ENCODE assay signal across 18 cellular contexts in the genomic region with DNA sequence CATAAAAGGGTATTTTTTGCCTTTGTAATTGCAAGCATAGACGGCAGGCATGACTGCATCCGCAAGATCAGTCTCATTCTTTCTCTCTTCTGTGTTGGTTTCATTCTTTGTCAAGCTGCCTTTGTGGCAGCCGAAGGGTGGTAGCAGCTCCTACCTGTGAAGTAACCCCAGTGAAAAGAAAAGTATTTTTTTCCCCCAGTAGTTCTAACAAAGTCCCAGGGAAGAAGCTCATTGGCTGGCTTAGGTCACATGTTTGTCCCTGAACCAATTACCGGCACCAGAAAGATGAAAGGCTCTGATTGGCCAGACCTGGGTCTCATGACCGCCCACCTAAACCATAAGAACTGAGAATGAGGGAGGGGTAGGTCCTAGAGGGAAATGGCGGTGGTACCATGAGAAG.
DNase-seq lines count a peak whose midpoint lies in the region; ATAC-seq, FAIRE-seq and TF ChIP-seq lines count a peak whose summit lies in the region.
"Had no signal": no experiment of that assay in that cellular context is flagged by ENCODE, and none has a peak within 500 bp of the region (broad histone marks: within the 10 kb centered on the region; RNA-seq: fewer than 3 reads in every experiment).

No MANE protein-coding gene starts in this region.

- H3K36me3 Mint-ChIP-seq in glutamatergic neuron (ENCODE audit: unreplicated experiment) = peaks cover 6% of the 10 kb centered on the region

- FAIRE-seq in GM12891 (lab: Jason Lieb, UNC) = no peak

- peaks cover 57% of the 10 kb centered on the region for H3K4me1 Mint-ChIP-seq in glutamatergic neuron (ENCODE audit: low read depth, unreplicated experiment)

- DNase-seq in activated CD4-positive, CD25-positive, alpha-beta regulatory T cell (lab: John Stamatoyannopoulos, UW) = no peak
- DNase-seq in RWPE1 (ENCODE audit: low spot score) = peak; percentile 38
- DNase-seq in glutamatergic neuron = no peak
- peak; percentile 40 to 47 for DNase-seq in stimulated activated CD4-positive, alpha-beta T cell treated with anti-CD3 and anti-CD28 coated beads, Interleukin-4, amount 100 ng/mL, for 48 hours (ENCODE audit: low read depth in 2 of 2)
- DNase-seq in GM12891 (ENCODE audit: insufficient read length, low spot score) = no peak
- no peak for DNase-seq in DMS53 treated with DMSO at 0.1 percent for 48 hours (lab: John Stamatoyannopoulos, UW; ENCODE audit: unreplicated experiment)
- DNase-seq: 8988T; activated CD8-positive, alpha-beta memory T cell treated with anti-CD3 and anti-CD28 coated beads for 24 hours; DMS79 treated with DMSO at 0.1 percent for 48 hours; effector memory CD4-positive, alpha-beta T cell; left lung; NCI-H1436 treated with DMSO at 0.1 percent for 48 hours; NCI-H446 treated with DMSO at 0.1 percent for 48 hours; SIG-M5 had no signal

- peak; percentile 97 to 99 for ATAC-seq in activated CD4-positive, CD25-positive, alpha-beta regulatory T cell treated with anti-CD3 and anti-CD28 coated beads, Interleukin-2, amount 50 U/mL, for 24 hours
- ATAC-seq in HG02610 (IDR thresholded peaks at IDR 0.05; ENCODE audit: unreplicated experiment) = no peak
- ATAC-seq: left lung had no signal

- CTCF ChIA-PET in RWPE1 (lab: Yijun Ruan, JAX) = interaction anchor here (0.6 to 0.8 kb wide), 2 partner anchors 106 to 390 kb away, joined by 3 read pairs; no protein-coding TSS in a partner anchor

- peak overlapping the region; percentile 28 for H3K27ac Mint-ChIP-seq in glutamatergic neuron (ENCODE audit: unreplicated experiment)

- POLR2A ChIA-PET in RWPE1 (lab: Yijun Ruan, JAX; ENCODE audit: low non-redundant PET) = no interaction called here

- peaks cover 5% of the 10 kb centered on the region for H3K9me3 Mint-ChIP-seq in glutamatergic neuron (ENCODE audit: unreplicated experiment)

- H3K27me3 Mint-ChIP-seq in glutamatergic neuron (ENCODE audit: unreplicated experiment) = peaks cover 13% of the 10 kb centered on the region

- TF ChIP-seq CTCF in RWPE1 (conservative IDR thresholded peaks at IDR 0.05; ENCODE audit: low read depth) (no peak), glutamatergic neuron (IDR thresholded peaks at IDR 0.05; ENCODE audit: partially characterized antibody, unreplicated experiment) (no peak)

- no peak for TF ChIP-seq POLR2A in GM12891 (IDR thresholded peaks at IDR 0.05; ENCODE audit: low read depth, low read length)

- H3K4me3 Mint-ChIP-seq in glutamatergic neuron (ENCODE audit: unreplicated experiment) = no peak overlapping the region

- H3K27ac ChIP-seq in RWPE1 = no peak overlapping the region
- H3K27ac ChIP-seq: BLaER1 treated with 17β-estradiol and CSF1 and Interleukin-3, amounts not matched to agents 10 nM and 100 nM; left lung; tibial nerve had no signal

TF ChIP-seq in GM12891, 5 proteins besides CTCF, POLR2A, EP300 and RAD21:
- TF ChIP-seq TAF1 (IDR thresholded peaks at IDR 0.05; ENCODE audit: low read depth, low read length) (no peak), PAX5 (IDR thresholded peaks at IDR 0.05; ENCODE audit: insufficient read depth, low read length, severe bottlenecking) (no peak), POU2F2 (IDR thresholded peaks at IDR 0.05; ENCODE audit: low read depth, low read length) (no peak), POLR2AphosphoS5 (IDR thresholded peaks at IDR 0.05; ENCODE audit: low read depth, low read length) (no peak)

Comparison
In these comparisons a context has a peak if more than half of its experiments do, and no peak if none do; other contexts are left out.
1. DNase-seq: peak in RWPE1 (single experiment) and stimulated activated CD4-positive, alpha-beta T cell treated with anti-CD3 and anti-CD28 coated beads, Interleukin-4, amount 100 ng/mL, for 48 hours (2 of 2); none in activated CD4-positive, CD25-positive, alpha-beta regulatory T cell (0 of 4), glutamatergic neuron (single experiment), GM12891 (single experiment) and DMS53 treated with DMSO at 0.1 percent for 48 hours (single experiment).